1 cellular context compared by ENCODE assay signal in genomic region chr3:156291269-156292123, GRCh38.
TF ChIP-seq lines count a peak whose summit lies in the region.

No MANE protein-coding gene starts in this region.

TF ChIP-seq in GM12878, 131 proteins besides CTCF, POLR2A, EP300 and RAD21 (continued from another document):
- TF ChIP-seq CBX5 (IDR thresholded peaks at IDR 0.05; ENCODE audit: low read depth): no peak
- TF ChIP-seq, protein P1, sequence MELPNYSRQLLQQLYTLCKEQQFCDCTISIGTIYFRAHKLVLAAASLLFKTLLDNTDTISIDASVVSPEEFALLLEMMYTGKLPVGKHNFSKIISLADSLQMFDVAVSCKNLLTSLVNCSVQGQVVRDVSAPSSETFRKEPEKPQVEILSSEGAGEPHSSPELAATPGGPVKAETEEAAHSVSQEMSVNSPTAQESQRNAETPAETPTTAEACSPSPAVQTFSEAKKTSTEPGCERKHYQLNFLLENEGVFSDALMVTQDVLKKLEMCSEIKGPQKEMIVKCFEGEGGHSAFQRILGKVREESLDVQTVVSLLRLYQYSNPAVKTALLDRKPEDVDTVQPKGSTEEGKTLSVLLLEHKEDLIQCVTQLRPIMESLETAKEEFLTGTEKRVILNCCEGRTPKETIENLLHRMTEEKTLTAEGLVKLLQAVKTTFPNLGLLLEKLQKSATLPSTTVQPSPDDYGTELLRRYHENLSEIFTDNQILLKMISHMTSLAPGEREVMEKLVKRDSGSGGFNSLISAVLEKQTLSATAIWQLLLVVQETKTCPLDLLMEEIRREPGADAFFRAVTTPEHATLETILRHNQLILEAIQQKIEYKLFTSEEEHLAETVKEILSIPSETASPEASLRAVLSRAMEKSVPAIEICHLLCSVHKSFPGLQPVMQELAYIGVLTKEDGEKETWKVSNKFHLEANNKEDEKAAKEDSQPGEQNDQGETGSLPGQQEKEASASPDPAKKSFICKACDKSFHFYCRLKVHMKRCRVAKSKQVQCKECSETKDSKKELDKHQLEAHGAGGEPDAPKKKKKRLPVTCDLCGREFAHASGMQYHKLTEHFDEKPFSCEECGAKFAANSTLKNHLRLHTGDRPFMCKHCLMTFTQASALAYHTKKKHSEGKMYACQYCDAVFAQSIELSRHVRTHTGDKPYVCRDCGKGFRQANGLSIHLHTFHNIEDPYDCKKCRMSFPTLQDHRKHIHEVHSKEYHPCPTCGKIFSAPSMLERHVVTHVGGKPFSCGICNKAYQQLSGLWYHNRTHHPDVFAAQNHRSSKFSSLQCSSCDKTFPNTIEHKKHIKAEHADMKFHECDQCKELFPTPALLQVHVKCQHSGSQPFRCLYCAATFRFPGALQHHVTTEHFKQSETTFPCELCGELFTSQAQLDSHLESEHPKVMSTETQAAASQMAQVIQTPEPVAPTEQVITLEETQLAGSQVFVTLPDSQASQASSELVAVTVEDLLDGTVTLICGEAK (IDR thresholded peaks at IDR 0.05; ENCODE audit: borderline replicate concordance): no peak
- TF ChIP-seq NFIC (IDR thresholded peaks at IDR 0.05; ENCODE audit: low read depth, low read length): no peak
TF ChIP-seq in GM12878: peak in this region for 0.
